ENCODE assay signal across 17 cellular contexts in genomic region chr5:73763300-73764032, GRCh38.
DNase-seq lines count a peak whose midpoint lies in the region; ATAC-seq, FAIRE-seq and TF ChIP-seq lines count a peak whose summit lies in the region.
"Had no signal": no experiment of that assay in that cellular context is flagged by ENCODE, and none has a peak within 500 bp of the region (broad histone marks: within the 10 kb centered on the region; RNA-seq: fewer than 3 reads in every experiment).

No MANE protein-coding gene starts in this region.

- TF ChIP-seq CTCF in HEK293 (tag by site-specific recombination; IDR thresholded peaks at IDR 0.05) (no peak), Panc1 (IDR thresholded peaks at IDR 0.05) (no peak), keratinocyte (optimal IDR thresholded peaks at IDR 0.05 in 1 of 3, IDR thresholded peaks at IDR 0.05 in 1 of 3, conservative IDR thresholded peaks at IDR 0.05 in 1 of 3; ENCODE audit: extremely low read depth in 1 of 3, insufficient read depth in 2 of 3, low read length in 3 of 3) (no peak)
- TF ChIP-seq CTCF in CD4-positive, alpha-beta T cell (IDR thresholded peaks at IDR 0.05): no peak

- H3K36me3 ChIP-seq in HEK293 (ENCODE audit: control insufficient read depth in 2 of 2, insufficient read depth in 1 of 2, low read length in 2 of 2) (no peaks in the 10 kb centered on the region), Panc1 (ENCODE audit: control insufficient read depth, insufficient read depth, low read length) (no peaks in the 10 kb centered on the region), keratinocyte (ENCODE audit: control insufficient read depth in 2 of 2, extremely low read depth in 1 of 2, insufficient read depth in 2 of 2, low read length in 2 of 2) (peaks cover 5 to 13% of the 10 kb centered on the region in 2 experiments)
- H3K36me3 ChIP-seq: lower lobe of right lung, vagina had no signal

- H3K36me3 Mint-ChIP-seq in CD4-positive, alpha-beta T cell (ENCODE audit: low read depth): no peaks in the 10 kb centered on the region
- H3K36me3 Mint-ChIP-seq: natural killer cell had no signal

- no peaks in the 10 kb centered on the region for H3K4me1 Mint-ChIP-seq in CD4-positive, alpha-beta T cell (ENCODE audit: low read depth)
- H3K4me1 Mint-ChIP-seq: CD8-positive, alpha-beta memory T cell; natural killer cell had no signal

- DNase-seq in COR-L47 (lab: John Stamatoyannopoulos, UW) (peak; percentile 86), Panc1 (ENCODE audit: low read depth, low spot score) (no peak), keratinocyte (ENCODE audit: low read depth, low spot score) (no peak), nucleus accumbens (lab: John Stamatoyannopoulos, UW) (no peak)
- DNase-seq in CD4-positive, alpha-beta T cell: no peak
- DNase-seq: activated CD4-positive, CD25-positive, alpha-beta regulatory T cell; activated CD8-positive, alpha-beta memory T cell treated with anti-CD3 and anti-CD28 coated beads, Interleukin-2, amount 50 U/mL, for 4 hours; activated naive CD4-positive, alpha-beta T cell; CD8-positive, alpha-beta memory T cell; effector CD8-positive, alpha-beta T cell; lower lobe of right lung; natural killer cell; NCI-H2171 treated with DMSO at 0.1 percent for 48 hours had no signal

- H3K27ac ChIP-seq in HEK293 (ENCODE audit: extremely low read depth, low read depth, low read length) (no peak overlapping the region), Panc1 (ENCODE audit: low read length) (peak overlapping the region; percentile 19; the same call in 1 of the 2 replicates), keratinocyte (ENCODE audit: control insufficient read depth, insufficient read depth, low read length) (peak overlapping the region; percentile 76)
- no peak overlapping the region for H3K27ac ChIP-seq in CD4-positive, alpha-beta T cell (ENCODE audit: low read depth, low read length)
- H3K27ac ChIP-seq: lower lobe of right lung, vagina had no signal

- dilution Hi-C loops in keratinocyte (cut with MboI; ENCODE audit: extremely low pct_ligation_motif_present, low sequenced_read_pairs): no loop called here

- no peak overlapping the region for H3K4me2 ChIP-seq in keratinocyte (ENCODE audit: control insufficient read depth, extremely low read depth, insufficient read depth, low read depth, low read length)

- peaks cover 6% of the 10 kb centered on the region for H3K27me3 Mint-ChIP-seq in CD4-positive, alpha-beta T cell

- no peak overlapping the region for H2AFZ ChIP-seq in keratinocyte (ENCODE audit: control insufficient read depth, low read length)

- H3K4me3 ChIP-seq in HEK293 (ENCODE audit: low read depth, low read length) (no peak overlapping the region), Panc1 (ENCODE audit: low read depth in 2 of 2, low read length in 2 of 2) (no peak overlapping the region), keratinocyte (ENCODE audit: control insufficient read depth in 2 of 3, extremely low read depth in 1 of 3, insufficient read depth in 2 of 3, low read depth in 1 of 3, low read length in 3 of 3) (no peak overlapping the region)
- H3K4me3 ChIP-seq: lower lobe of right lung, vagina had no signal

- intact Hi-C loops in Panc1 (cut with micrococcal nuclease; ENCODE audit: unreplicated experiment): no loop called here
- intact Hi-C loops in CD4-positive, alpha-beta T cell (cut with DNase I, micrococcal nuclease): no loop called here

- CTCF ChIA-PET in HEK293 (lab: Yijun Ruan, JAX) (interaction anchor here (1.2 kb wide), 1 partner anchor 9 kb away, joined by 3 read pairs; no protein-coding TSS in a partner anchor), Panc1 (lab: Charles Lee) (no interaction called here)
- CTCF ChIA-PET in CD4-positive, alpha-beta T cell (lab: Charles Lee): no interaction called here

- in situ Hi-C loops in Panc1 (cut with HindIII; ENCODE audit: low pct_unique_long_range_greater_than_20kb, low sequenced_read_pairs): no loop called here

- peaks cover 7% of the 10 kb centered on the region for H3K9me3 Mint-ChIP-seq in CD4-positive, alpha-beta T cell

- BruUV-seq in Panc1 (replicated peaks; lab: Mats Ljungman, UMichigan): no TSS peak

- H3K4me1 ChIP-seq in HEK293 (ENCODE audit: control insufficient read depth, insufficient read depth, low read length) (peaks cover 11% of the 10 kb centered on the region), Panc1 (ENCODE audit: control insufficient read depth, insufficient read depth, low read length) (peaks cover 15% of the 10 kb centered on the region; the same call in 1 of the 2 replicates), keratinocyte (ENCODE audit: control insufficient read depth, extremely low read depth, insufficient read depth, low read length) (peaks cover 23% of the 10 kb centered on the region)
- H3K4me1 ChIP-seq: lower lobe of right lung, vagina had no signal

- ATAC-seq in Panc1: no peak
- ATAC-seq in GM18517 (IDR thresholded peaks at IDR 0.05; ENCODE audit: unreplicated experiment): no peak
- no peak for ATAC-seq in CD4-positive, alpha-beta T cell (ENCODE audit: poor library complexity)
- ATAC-seq: lower lobe of right lung, natural killer cell had no signal

- H3K9ac ChIP-seq in keratinocyte (ENCODE audit: control insufficient read depth, extremely low read depth, insufficient read depth, low read length): no peak overlapping the region

- no peaks in the 10 kb centered on the region for H3K9me1 ChIP-seq in keratinocyte (ENCODE audit: control insufficient read depth, extremely low read depth, insufficient read depth, low read length)

- H3K9me3 ChIP-seq in HEK293 (ENCODE audit: control insufficient read depth, insufficient read depth, low read depth, low read length) (no peaks in the 10 kb centered on the region), Panc1 (ENCODE audit: control insufficient read depth, insufficient read depth, low read depth, low read length) (peaks cover 22% of the 10 kb centered on the region; the same call in 1 of the 2 replicates), keratinocyte (ENCODE audit: control insufficient read depth, low read depth, low read length) (no peaks in the 10 kb centered on the region)
- H3K9me3 ChIP-seq in CD4-positive, alpha-beta T cell (ENCODE audit: control insufficient read depth, low read length): no peaks in the 10 kb centered on the region

- POLR2A ChIA-PET in HEK293 (lab: Yijun Ruan, JAX): no interaction called here
- POLR2A ChIA-PET in Panc1 (lab: Charles Lee): no interaction called here
- POLR2A ChIA-PET in CD4-positive, alpha-beta T cell (lab: Charles Lee): interaction anchor here (0.6 kb wide), 1 partner anchor 53 kb away, joined by 4 read pairs; no protein-coding TSS in a partner anchor

- peak; percentile 68 for FAIRE-seq in keratinocyte (lab: Jason Lieb, UNC)
- FAIRE-seq: G401.6 had no signal

- H4K20me1 ChIP-seq in keratinocyte (ENCODE audit: control insufficient read depth, extremely low read depth, insufficient read depth, low read length): no peaks in the 10 kb centered on the region

- H3K79me2 ChIP-seq in keratinocyte (ENCODE audit: control insufficient read depth, insufficient read depth, low read length): peaks cover 49% of the 10 kb centered on the region

- H3K27me3 ChIP-seq in Panc1 (ENCODE audit: control insufficient read depth, insufficient read depth, low read length): no peaks in the 10 kb centered on the region
- no peaks in the 10 kb centered on the region for H3K27me3 ChIP-seq in keratinocyte (ENCODE audit: control insufficient read depth, extremely low read depth, insufficient read depth, low read length)
- no peaks in the 10 kb centered on the region for H3K27me3 ChIP-seq in CD4-positive, alpha-beta T cell (ENCODE audit: control insufficient read depth, insufficient read depth, low read length)
- H3K27me3 ChIP-seq: vagina had no signal

- no peak overlapping the region for H3K27ac Mint-ChIP-seq in CD4-positive, alpha-beta T cell
- H3K27ac Mint-ChIP-seq: CD8-positive, alpha-beta memory T cell; natural killer cell had no signal

- no peak overlapping the region for H3K4me3 Mint-ChIP-seq in CD4-positive, alpha-beta T cell
- H3K4me3 Mint-ChIP-seq: CD8-positive, alpha-beta memory T cell; natural killer cell had no signal

TF ChIP-seq in HEK293, 187 proteins besides CTCF, POLR2A, EP300 and RAD21:
- peak; percentile 98 for TF ChIP-seq SP7 (tag by site-specific recombination; IDR thresholded peaks at IDR 0.05)
- TF ChIP-seq ZNF549 (tag by site-specific recombination; IDR thresholded peaks at IDR 0.05): peak; percentile 92
- TF ChIP-seq GLI2 (tag by site-specific recombination; IDR thresholded peaks at IDR 0.05; ENCODE audit: borderline replicate concordance, low read depth): no peak
TF ChIP-seq in HEK293: peak in this region for 2.

Comparison
In these comparisons a context has a peak if more than half of its experiments do, and no peak if none do; other contexts are left out.
1. H3K27ac ChIP-seq: peak in Panc1 (single experiment) and keratinocyte (single experiment); none in HEK293 (single experiment) and CD4-positive, alpha-beta T cell (single experiment).